Comparison of ENCODE assay signal across 1 cellular context in the genomic region with DNA sequence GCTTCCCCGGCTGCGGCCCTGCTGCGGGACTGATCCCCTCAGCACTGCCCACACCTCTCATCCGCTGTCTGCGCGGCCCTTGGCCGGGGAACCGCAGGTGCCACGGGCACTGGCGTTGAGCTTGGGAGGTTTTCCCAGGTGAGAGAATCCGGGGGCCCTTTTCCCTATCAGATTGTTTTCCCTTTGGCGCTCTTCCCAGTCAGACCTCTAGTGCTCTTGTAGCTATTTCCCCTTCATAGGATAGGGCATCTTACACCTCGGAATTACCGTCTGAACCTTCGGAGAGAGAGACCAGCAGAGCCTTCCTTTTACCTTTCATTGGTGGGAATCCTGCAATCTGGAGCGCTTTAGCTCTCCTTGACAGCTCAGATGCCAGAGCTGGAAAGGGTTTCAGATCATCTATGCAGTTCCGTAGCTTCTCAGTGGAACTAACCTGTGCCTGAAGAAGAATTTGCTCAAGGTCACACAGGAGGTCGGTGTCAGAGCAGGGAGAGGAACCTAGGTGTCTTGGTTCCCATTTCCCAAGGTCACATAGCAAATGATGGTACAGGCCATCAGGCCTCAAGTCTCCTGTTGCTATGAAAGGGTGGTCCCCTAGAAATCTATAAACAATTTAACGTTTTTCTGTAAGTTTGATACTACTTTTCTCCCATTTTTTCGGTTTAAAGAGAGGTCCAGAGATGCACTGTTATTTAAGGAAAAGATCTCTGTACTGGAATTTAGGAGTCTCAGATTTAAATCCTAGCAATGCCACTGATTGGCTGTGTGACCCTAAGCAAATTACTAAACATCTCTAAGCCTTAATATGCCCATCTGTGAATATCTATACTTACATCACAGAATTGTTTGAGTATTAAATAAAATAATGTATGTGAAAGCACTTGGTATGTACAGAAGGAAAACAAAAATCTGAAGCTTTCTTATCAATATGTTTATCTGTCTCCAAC.
TF ChIP-seq lines count a peak whose summit lies in the region.

No MANE protein-coding gene starts in this region.

TF ChIP-seq in HEK293, 187 proteins besides CTCF, POLR2A, EP300 and RAD21 (continued from another document):
- TF ChIP-seq, protein P1, sequence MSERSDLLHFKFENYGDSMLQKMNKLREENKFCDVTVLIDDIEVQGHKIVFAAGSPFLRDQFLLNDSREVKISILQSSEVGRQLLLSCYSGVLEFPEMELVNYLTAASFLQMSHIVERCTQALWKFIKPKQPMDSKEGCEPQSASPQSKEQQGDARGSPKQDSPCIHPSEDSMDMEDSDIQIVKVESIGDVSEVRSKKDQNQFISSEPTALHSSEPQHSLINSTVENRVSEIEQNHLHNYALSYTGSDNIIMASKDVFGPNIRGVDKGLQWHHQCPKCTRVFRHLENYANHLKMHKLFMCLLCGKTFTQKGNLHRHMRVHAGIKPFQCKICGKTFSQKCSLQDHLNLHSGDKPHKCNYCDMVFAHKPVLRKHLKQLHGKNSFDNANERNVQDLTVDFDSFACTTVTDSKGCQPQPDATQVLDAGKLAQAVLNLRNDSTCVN (tag by site-specific recombination; optimal IDR thresholded peaks at IDR 0.05), result peak; percentile 5
- 0 out of 2 replicates have a peak, but pooled peaks have one; percentile 32 for TF ChIP-seq ZNF600 (tag by site-specific recombination; IDR thresholded peaks at IDR 0.05)
- no peak for TF ChIP-seq ZNF239 (tag by site-specific recombination; IDR thresholded peaks at IDR 0.05)
- TF ChIP-seq YY2 (tag by site-specific recombination; IDR thresholded peaks at IDR 0.05), result no peak
- no peak for TF ChIP-seq ZNF112 (tag by site-specific recombination; IDR thresholded peaks at IDR 0.05)
- TF ChIP-seq ZBTB7A (tag by site-specific recombination; IDR thresholded peaks at IDR 0.05; ENCODE audit: low read depth), result no peak
- no peak for TF ChIP-seq ZSCAN16 (tag by site-specific recombination; IDR thresholded peaks at IDR 0.05)
- peak; percentile 80; the same call in 1 of the 2 replicates for TF ChIP-seq ZBTB20 (tag by site-specific recombination; IDR thresholded peaks at IDR 0.05)
- no peak for TF ChIP-seq ZNF350 (tag by site-specific recombination; IDR thresholded peaks at IDR 0.05)
- TF ChIP-seq MEIS1 (CRISPR knock-in tag; IDR thresholded peaks at IDR 0.05; ENCODE audit: borderline replicate concordance), result no peak
- TF ChIP-seq ZEB2 (tag by site-specific recombination; IDR thresholded peaks at IDR 0.05), result peak; percentile 43
- TF ChIP-seq, protein P2, sequence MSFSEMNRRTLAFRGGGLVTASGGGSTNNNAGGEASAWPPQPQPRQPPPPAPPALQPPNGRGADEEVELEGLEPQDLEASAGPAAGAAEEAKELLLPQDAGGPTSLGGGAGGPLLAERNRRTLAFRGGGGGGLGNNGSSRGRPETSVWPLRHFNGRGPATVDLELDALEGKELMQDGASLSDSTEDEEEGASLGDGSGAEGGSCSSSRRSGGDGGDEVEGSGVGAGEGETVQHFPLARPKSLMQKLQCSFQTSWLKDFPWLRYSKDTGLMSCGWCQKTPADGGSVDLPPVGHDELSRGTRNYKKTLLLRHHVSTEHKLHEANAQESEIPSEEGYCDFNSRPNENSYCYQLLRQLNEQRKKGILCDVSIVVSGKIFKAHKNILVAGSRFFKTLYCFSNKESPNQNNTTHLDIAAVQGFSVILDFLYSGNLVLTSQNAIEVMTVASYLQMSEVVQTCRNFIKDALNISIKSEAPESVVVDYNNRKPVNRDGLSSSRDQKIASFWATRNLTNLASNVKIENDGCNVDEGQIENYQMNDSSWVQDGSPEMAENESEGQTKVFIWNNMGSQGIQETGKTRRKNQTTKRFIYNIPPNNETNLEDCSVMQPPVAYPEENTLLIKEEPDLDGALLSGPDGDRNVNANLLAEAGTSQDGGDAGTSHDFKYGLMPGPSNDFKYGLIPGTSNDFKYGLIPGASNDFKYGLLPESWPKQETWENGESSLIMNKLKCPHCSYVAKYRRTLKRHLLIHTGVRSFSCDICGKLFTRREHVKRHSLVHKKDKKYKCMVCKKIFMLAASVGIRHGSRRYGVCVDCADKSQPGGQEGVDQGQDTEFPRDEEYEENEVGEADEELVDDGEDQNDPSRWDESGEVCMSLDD (tag by site-specific recombination; IDR thresholded peaks at IDR 0.05), result 0 out of 2 replicates have a peak, but pooled peaks have one; percentile 25
- TF ChIP-seq ZNF335 (tag by site-specific recombination; conservative IDR thresholded peaks at IDR 0.05), result peak; percentile 23; the same call in 1 of the 2 replicates
- TF ChIP-seq, protein P3, sequence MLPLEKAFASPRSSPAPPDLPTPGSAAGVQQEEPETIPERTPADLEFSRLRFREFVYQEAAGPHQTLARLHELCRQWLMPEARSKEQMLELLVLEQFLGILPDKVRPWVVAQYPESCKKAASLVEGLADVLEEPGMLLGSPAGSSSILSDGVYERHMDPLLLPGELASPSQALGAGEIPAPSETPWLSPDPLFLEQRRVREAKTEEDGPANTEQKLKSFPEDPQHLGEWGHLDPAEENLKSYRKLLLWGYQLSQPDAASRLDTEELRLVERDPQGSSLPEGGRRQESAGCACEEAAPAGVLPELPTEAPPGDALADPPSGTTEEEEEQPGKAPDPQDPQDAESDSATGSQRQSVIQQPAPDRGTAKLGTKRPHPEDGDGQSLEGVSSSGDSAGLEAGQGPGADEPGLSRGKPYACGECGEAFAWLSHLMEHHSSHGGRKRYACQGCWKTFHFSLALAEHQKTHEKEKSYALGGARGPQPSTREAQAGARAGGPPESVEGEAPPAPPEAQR (tag by site-specific recombination; IDR thresholded peaks at IDR 0.05), result no peak
- peak; percentile 99 for TF ChIP-seq ZBTB17 (tag by site-specific recombination; IDR thresholded peaks at IDR 0.05)
- peak; percentile 4; the same call in 1 of the 2 replicates for TF ChIP-seq GLIS1 (tag by site-specific recombination; IDR thresholded peaks at IDR 0.05)
- TF ChIP-seq, protein P4, sequence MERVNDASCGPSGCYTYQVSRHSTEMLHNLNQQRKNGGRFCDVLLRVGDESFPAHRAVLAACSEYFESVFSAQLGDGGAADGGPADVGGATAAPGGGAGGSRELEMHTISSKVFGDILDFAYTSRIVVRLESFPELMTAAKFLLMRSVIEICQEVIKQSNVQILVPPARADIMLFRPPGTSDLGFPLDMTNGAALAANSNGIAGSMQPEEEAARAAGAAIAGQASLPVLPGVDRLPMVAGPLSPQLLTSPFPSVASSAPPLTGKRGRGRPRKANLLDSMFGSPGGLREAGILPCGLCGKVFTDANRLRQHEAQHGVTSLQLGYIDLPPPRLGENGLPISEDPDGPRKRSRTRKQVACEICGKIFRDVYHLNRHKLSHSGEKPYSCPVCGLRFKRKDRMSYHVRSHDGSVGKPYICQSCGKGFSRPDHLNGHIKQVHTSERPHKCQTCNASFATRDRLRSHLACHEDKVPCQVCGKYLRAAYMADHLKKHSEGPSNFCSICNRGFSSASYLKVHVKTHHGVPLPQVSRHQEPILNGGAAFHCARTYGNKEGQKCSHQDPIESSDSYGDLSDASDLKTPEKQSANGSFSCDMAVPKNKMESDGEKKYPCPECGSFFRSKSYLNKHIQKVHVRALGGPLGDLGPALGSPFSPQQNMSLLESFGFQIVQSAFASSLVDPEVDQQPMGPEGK (tag by site-specific recombination; IDR thresholded peaks at IDR 0.05), result peak; percentile 50; the same call in 1 of the 2 replicates
- TF ChIP-seq ZNF596 (tag by site-specific recombination; IDR thresholded peaks at IDR 0.05), result no peak
- no peak for TF ChIP-seq ZNF654 (tag by site-specific recombination; IDR thresholded peaks at IDR 0.05; ENCODE audit: low read depth)
- no peak for TF ChIP-seq ZNF621 (tag by site-specific recombination; IDR thresholded peaks at IDR 0.05)
- TF ChIP-seq ZFHX2 (tag by site-specific recombination; conservative IDR thresholded peaks at IDR 0.05), result no peak
- 0 out of 2 replicates have a peak, but pooled peaks have one; percentile 2 for TF ChIP-seq GLIS2 (tag by site-specific recombination; IDR thresholded peaks at IDR 0.05)
- TF ChIP-seq ZXDB (tag by site-specific recombination; IDR thresholded peaks at IDR 0.05), result no peak
- peak; percentile 25; the same call in 1 of the 2 replicates for TF ChIP-seq ZNF366 (tag by site-specific recombination; conservative IDR thresholded peaks at IDR 0.05)
- TF ChIP-seq PRDM1 (tag by site-specific recombination; IDR thresholded peaks at IDR 0.05), result peak; percentile 75
- no peak for TF ChIP-seq ZNF530 (tag by site-specific recombination; IDR thresholded peaks at IDR 0.05; ENCODE audit: low read depth)
- TF ChIP-seq ZNF626 (tag by site-specific recombination; IDR thresholded peaks at IDR 0.05), result no peak
- TF ChIP-seq ZNF354C (tag by site-specific recombination; IDR thresholded peaks at IDR 0.05; ENCODE audit: borderline replicate concordance, low read depth), result no peak
- no peak for TF ChIP-seq ZNF202 (tag by site-specific recombination; IDR thresholded peaks at IDR 0.05; ENCODE audit: borderline replicate concordance)
- no peak for TF ChIP-seq ZNF837 (tag by site-specific recombination; IDR thresholded peaks at IDR 0.05)
- no peak for TF ChIP-seq BCL11B (tag by site-specific recombination; IDR thresholded peaks at IDR 0.05; ENCODE audit: low read depth)
